24 cellular contexts compared by ENCODE assay signal in genomic region chr2:163571423-163572102, GRCh38.
"Had no signal": no experiment of that assay in that cellular context is flagged by ENCODE, and none has a peak within 500 bp of the region (broad histone marks: within the 10 kb centered on the region; RNA-seq: fewer than 3 reads in every experiment).

No MANE protein-coding gene starts in this region.

- H3K27ac ChIP-seq: ascending aorta, SJSA1 had no signal

- H3K27me3 ChIP-seq: ascending aorta, MG63, SJSA1 had no signal

- H3K4me1 ChIP-seq: ascending aorta, SJSA1 had no signal

- H3K4me3 ChIP-seq: ascending aorta, MG63, SJSA1 had no signal

- H3K9me3 ChIP-seq: MG63, SJSA1 had no signal

- H3K36me3 ChIP-seq: ascending aorta, MG63, SJSA1 had no signal

- ATAC-seq: activated CD8-positive, alpha-beta memory T cell treated with anti-CD3 and anti-CD28 coated beads, Interleukin-2, amount 10 ng/mL, durations not matched to agents 7 days and 5 days; activated naive CD4-positive, alpha-beta T cell treated with anti-CD3 and anti-CD28 coated beads, Interleukin-2, amount 50 U/mL, for 72 hours; activated naive CD8-positive, alpha-beta T cell treated with anti-CD3 and anti-CD28 coated beads, Interleukin-2, amount 50 U/mL, for 24 hours; activated T-cell treated with anti-CD3 and anti-CD28 coated beads, Interleukin-2, amount 50 U/mL, for 4 hours; PC-3 had no signal

- DNase-seq: activated B cell treated with CpG ODN at 0.5 μM for 24 hours; activated CD4-positive, alpha-beta T cell treated with anti-CD3 and anti-CD28 coated beads for 1 hour; activated CD4-positive, alpha-beta T cell treated with anti-CD3 and anti-CD28 coated beads, Interleukin-2, amount 10 ng/mL, durations not matched to agents 24 days and 14 days; activated CD4-positive, alpha-beta T cell treated with anti-CD3 and anti-CD28 coated beads, Interleukin-2, amount 50 U/mL, for 48 hours; activated CD8-positive, alpha-beta memory T cell treated with anti-CD3 and anti-CD28 coated beads, Interleukin-2, amount 10 ng/mL, durations not matched to agents 7 days and 5 days; activated effector memory CD4-positive, alpha-beta T cell treated with anti-CD3 and anti-CD28 coated beads, Interleukin-2, amount 50 U/mL, for 16 hours; activated naive CD4-positive, alpha-beta T cell treated with Interleukin-2 at 50 U/mL for 16 hours; activated naive CD8-positive, alpha-beta T cell treated with anti-CD3 and anti-CD28 coated beads, Interleukin-2, amount 50 U/mL, for 24 hours; activated T-cell treated with anti-CD3 and anti-CD28 coated beads, Interleukin-2, amount 50 U/mL, for 4 hours; amniotic stem cell; MG63; MV-4-11; NCI-H1092 treated with DMSO at 0.1 percent for 48 hours; NCI-H1436 treated with DMSO at 0.1 percent for 48 hours; NCI-H187 treated with DMSO at 0.1 percent for 48 hours; NCI-H2081 treated with DMSO at 0.1 percent for 48 hours; NCI-H446; NCI-H524; PC-3; SHP77 had no signal

- FAIRE-seq: RCC 7860 had no signal
